8 cellular contexts compared by ENCODE assay signal in genomic region chr1:6523566-6523965, GRCh38. TPM values are rescaled to one million over a fixed set of nuclear protein-coding genes. Genes with fewer than 3 reads are reported as not detected.
A peak's percentile ranks its signal among the peaks of the same experiment; 100 is the strongest.
DNase-seq lines count a peak whose midpoint lies in the region; ATAC-seq, FAIRE-seq and TF ChIP-seq lines count a peak whose summit lies in the region.

No MANE protein-coding gene starts in this region.

- no peak for DNase-seq in CD4-positive, alpha-beta memory T cell
- DNase-seq in HTR-8/SVneo (ENCODE audit: insufficient read length, low spot score): peak; percentile 63
- peak; percentile 53 for DNase-seq in WERI-Rb-1
- DNase-seq in iPS DF 4.7 (ENCODE audit: extremely low read depth, low spot score): peak; percentile 68
- no peak for DNase-seq in stimulated activated CD4-positive, alpha-beta T cell treated with anti-CD3 and anti-CD28 coated beads, Interleukin-12 subunit alpha, Interleukin-12 subunit beta, amount 100 ng/mL, for 4 hours
- no peak for DNase-seq in NCI-H345 treated with DMSO at 0.1 percent for 48 hours (lab: John Stamatoyannopoulos, UW; ENCODE audit: unreplicated experiment)
- DNase-seq in T1000 (lab: John Stamatoyannopoulos, UW): no peak

- POLR2A ChIA-PET in CD4-positive, alpha-beta memory T cell (lab: Charles Lee; ENCODE audit: partially characterized antibody): interaction anchor here (1.0 to 1.4 kb wide), 2 partner anchors 27 to 31 kb away, joined by 3 to 5 read pairs; partner anchors contain the start of genes NOL9 and TAS1R1

- H3K36me3 Mint-ChIP-seq in CD4-positive, alpha-beta memory T cell: peaks cover 31 to 43% of the 10 kb centered on the region in 2 donors

- H3K9me3 ChIP-seq in CD4-positive, alpha-beta memory T cell (ENCODE audit: control insufficient read depth in 1 of 2, low read length in 2 of 2): no peaks in the 10 kb centered on the region
- no peaks in the 10 kb centered on the region for H3K9me3 ChIP-seq in WERI-Rb-1 (ENCODE audit: severe bottlenecking)

- no peak for ATAC-seq in HG02623 (IDR thresholded peaks at IDR 0.05; ENCODE audit: unreplicated experiment)

- H3K27me3 Mint-ChIP-seq in CD4-positive, alpha-beta memory T cell: no peaks in the 10 kb centered on the region

- H3K4me3 Mint-ChIP-seq in CD4-positive, alpha-beta memory T cell: no peak overlapping the region

- H3K4me1 Mint-ChIP-seq in CD4-positive, alpha-beta memory T cell: peaks cover 0 to 4% (median 2%) of the 10 kb centered on the region in 4 donors

- H3K27ac ChIP-seq in CD4-positive, alpha-beta memory T cell (ENCODE audit: low read depth, low read length): no peak overlapping the region
- H3K27ac ChIP-seq in WERI-Rb-1: no peak overlapping the region

- H3K4me1 ChIP-seq in CD4-positive, alpha-beta memory T cell (ENCODE audit: insufficient read depth, low read length): no peaks in the 10 kb centered on the region

- H3K36me3 ChIP-seq in CD4-positive, alpha-beta memory T cell (ENCODE audit: insufficient read depth, low read length): peaks cover 26% of the 10 kb centered on the region
- peaks cover 44% of the 10 kb centered on the region for H3K36me3 ChIP-seq in WERI-Rb-1

- H3K9me3 Mint-ChIP-seq in CD4-positive, alpha-beta memory T cell: no peaks in the 10 kb centered on the region

- CTCF ChIA-PET in CD4-positive, alpha-beta memory T cell (lab: Charles Lee; ENCODE audit: partially characterized antibody): interaction anchor here (0.7 to 5.1 kb wide), 7 partner anchors 10 to 38 kb away, joined by 3 to 34 read pairs (median 4); partner anchors contain the start of genes NOL9, PLEKHG5 and TAS1R1

- intact Hi-C loops in CD4-positive, alpha-beta memory T cell (cut with micrococcal nuclease): no loop called here

- peak; percentile 74 for TF ChIP-seq CTCF in WERI-Rb-1 (IDR thresholded peaks at IDR 0.05; ENCODE audit: low read depth, low read length)

- peak overlapping the region in 4 of 7 donors; percentile 11 to 52 (median 38) for H3K27ac Mint-ChIP-seq in CD4-positive, alpha-beta memory T cell

- FAIRE-seq in HTR-8/SVneo (lab: Jason Lieb, UNC): no peak

- H3K4me3 ChIP-seq in CD4-positive, alpha-beta memory T cell (ENCODE audit: low read length in 2 of 2): no peak overlapping the region
- no peak overlapping the region for H3K4me3 ChIP-seq in WERI-Rb-1 (ENCODE audit: low read depth, low read length)

- H3K27me3 ChIP-seq in CD4-positive, alpha-beta memory T cell (ENCODE audit: insufficient read depth, low read length): no peaks in the 10 kb centered on the region
- no peaks in the 10 kb centered on the region for H3K27me3 ChIP-seq in WERI-Rb-1 (ENCODE audit: insufficient read depth, low read depth, severe bottlenecking)

RNA-seq across cellular contexts. Expression of gene NOL9, which starts 30.7 kb away (rescaled TPM):
- 10 to 100 TPM; 59.9 to 60.9 TPM for total RNA-seq in CD4-positive, alpha-beta memory T cell
- 10 to 100 TPM; 12.7 to 32.6 TPM for polyA plus RNA-seq in CD4-positive, alpha-beta memory T cell

RNA-seq across cellular contexts. Expression of gene TAS1R1, which starts 31.5 kb away (rescaled TPM):
- total RNA-seq in CD4-positive, alpha-beta memory T cell: not detected
- polyA plus RNA-seq in CD4-positive, alpha-beta memory T cell: not detected

RNA-seq across cellular contexts. Expression of gene PLEKHG5, which starts 32.1 kb away (rescaled TPM):
- total RNA-seq in CD4-positive, alpha-beta memory T cell: 10 to 100 TPM; 10.4 to 11.8 TPM
- 1 to 10 TPM; 1.7 to 2.0 TPM for polyA plus RNA-seq in CD4-positive, alpha-beta memory T cell

RNA-seq across cellular contexts. Expression of gene ZBTB48, which starts 56.2 kb away (rescaled TPM):
- 10 to 100 TPM; 62.6 to 70.7 TPM for total RNA-seq in CD4-positive, alpha-beta memory T cell
- polyA plus RNA-seq in CD4-positive, alpha-beta memory T cell: 10 to 100 TPM; 18.4 to 23.9 TPM

RNA-seq across cellular contexts. Expression of gene TNFRSF25, which starts 57.6 kb away (rescaled TPM):
- 100 to 1,000 TPM; 392 to 415 TPM for total RNA-seq in CD4-positive, alpha-beta memory T cell
- 10 to 100 TPM; 28.9 to 60.7 TPM for polyA plus RNA-seq in CD4-positive, alpha-beta memory T cell

Comparison
In these comparisons a context has a peak if more than half of its experiments do, and no peak if none do; other contexts are left out.
1. DNase-seq: peak in HTR-8/SVneo (single experiment), WERI-Rb-1 (single experiment) and iPS DF 4.7 (single experiment); none in CD4-positive, alpha-beta memory T cell (0 of 5), stimulated activated CD4-positive, alpha-beta T cell treated with anti-CD3 and anti-CD28 coated beads, Interleukin-12 subunit alpha, Interleukin-12 subunit beta, amount 100 ng/mL, for 4 hours (single experiment), NCI-H345 treated with DMSO at 0.1 percent for 48 hours (single experiment) and T1000 (single experiment).